In the genomic region with DNA sequence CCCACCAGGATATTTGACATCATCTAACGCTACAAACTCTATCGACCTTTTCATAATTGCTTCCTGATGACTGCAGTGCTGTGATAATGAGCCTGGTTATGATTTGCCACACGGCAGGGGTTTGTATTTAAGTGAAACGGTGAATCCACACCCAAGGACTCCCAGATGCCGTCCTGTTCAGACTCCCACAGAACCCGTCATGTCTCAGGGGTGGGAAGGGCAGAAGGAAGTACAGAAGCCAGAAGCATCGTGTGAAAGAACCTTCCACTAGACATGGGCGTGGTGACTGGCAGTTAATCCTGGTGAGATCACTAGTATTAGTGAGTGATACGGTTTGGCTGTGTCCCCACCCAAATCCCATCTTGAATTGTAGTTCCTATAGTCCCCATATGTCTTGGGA, we compare ENCODE assay signal across 17 cellular contexts.
DNase-seq lines count a peak whose midpoint lies in the region; TF ChIP-seq lines count a peak whose summit lies in the region.
"Had no signal": no experiment of that assay in that cellular context is flagged by ENCODE, and none has a peak within 500 bp of the region (broad histone marks: within the 10 kb centered on the region; RNA-seq: fewer than 3 reads in every experiment).

No MANE protein-coding gene starts in this region.

- no peaks in the 10 kb centered on the region for H3K27me3 ChIP-seq in SJSA1 (replicated peaks)

- TF ChIP-seq CTCF in osteocyte (IDR thresholded peaks at IDR 0.05): no peak

- DNase-seq in Daoy (ENCODE audit: low read depth) (peak; percentile 15), MV-4-11 (lab: John Stamatoyannopoulos, UW) (peak; percentile 48), SJSA1 (ENCODE audit: low read depth in 1 of 2, low spot score in 2 of 2) (no peak), osteocyte (ENCODE audit: extremely low spot score, unreplicated experiment) (no peak), activated gamma-delta T cell (lab: John Stamatoyannopoulos, UW) (no peak), T1000 (lab: John Stamatoyannopoulos, UW) (no peak)
- no peak for DNase-seq in activated CD8-positive, alpha-beta memory T cell treated with anti-CD3 and anti-CD28 coated beads, Interleukin-2, amount 50 U/mL, for 4 hours
- DNase-seq: Caco-2, GF-D8, GOT3, MM.1S, NCI-H1105 treated with DMSO at 0.1 percent for 48 hours, NCI-H187, NCI-H526, RPMI8226, SIG-M5 had no signal

- no peaks in the 10 kb centered on the region for H3K27me3 Mint-ChIP-seq in osteocyte (ENCODE audit: unreplicated experiment)

- no peak overlapping the region for H3K4me3 ChIP-seq in SJSA1

- H3K9me3 ChIP-seq in SJSA1 (replicated peaks): no peaks in the 10 kb centered on the region
- H3K9me3 ChIP-seq: Caco-2 had no signal

- H3K36me3 ChIP-seq in SJSA1: no peaks in the 10 kb centered on the region

- no peaks in the 10 kb centered on the region for H3K36me3 Mint-ChIP-seq in osteocyte (ENCODE audit: unreplicated experiment)

- H3K4me1 ChIP-seq in SJSA1 (replicated peaks): peaks cover 59% of the 10 kb centered on the region
- H3K4me1 ChIP-seq: Caco-2 had no signal

- H3K27ac ChIP-seq in SJSA1: peak overlapping the region; percentile 71

- H3K27ac Mint-ChIP-seq in osteocyte (ENCODE audit: unreplicated experiment): peak overlapping the region; percentile 3
- H3K27ac Mint-ChIP-seq: T-helper 1 cell treated with Interleukin-12 subunit alpha and Interleukin-12 subunit beta and Interleukin-4 antibody, amounts not matched to agents 30 μg/mL and 1 μg/mL, for 36 hours had no signal

- peaks cover 14% of the 10 kb centered on the region for H3K4me1 Mint-ChIP-seq in osteocyte (ENCODE audit: unreplicated experiment)

- H3K9me3 Mint-ChIP-seq in osteocyte (ENCODE audit: unreplicated experiment): peaks cover 6% of the 10 kb centered on the region

- H3K4me3 Mint-ChIP-seq in osteocyte (ENCODE audit: unreplicated experiment): no peak overlapping the region
- H3K4me3 Mint-ChIP-seq: T-helper 1 cell treated with Interleukin-12 subunit alpha and Interleukin-12 subunit beta and Interleukin-4 antibody, amounts not matched to agents 30 μg/mL and 1 μg/mL, for 36 hours had no signal

Comparison
In these comparisons a context has a peak if more than half of its experiments do, and no peak if none do; other contexts are left out.
1. DNase-seq: peak in Daoy (single experiment) and MV-4-11 (single experiment); none in SJSA1 (0 of 2), osteocyte (single experiment), activated gamma-delta T cell (single experiment), activated CD8-positive, alpha-beta memory T cell treated with anti-CD3 and anti-CD28 coated beads, Interleukin-2, amount 50 U/mL, for 4 hours (single experiment) and T1000 (single experiment).